7 cellular contexts compared by ENCODE assay signal in genomic region chr4:117755438-117755837, GRCh38.
"Had no signal": no experiment of that assay in that cellular context is flagged by ENCODE, and none has a peak within 500 bp of the region (broad histone marks: within the 10 kb centered on the region; RNA-seq: fewer than 3 reads in every experiment).

No MANE protein-coding gene starts in this region.

- DNase-seq: IMR-90, KBM-7 had no signal

- FAIRE-seq: HepG2, HTR-8/SVneo, K562 had no signal

- H3K27ac Mint-ChIP-seq: IgD-negative memory B cell had no signal

- H3K4me3 ChIP-seq: K562 had no signal

- H3K27me3 Mint-ChIP-seq: IgD-negative memory B cell had no signal

- H3K4me1 Mint-ChIP-seq: IgD-negative memory B cell had no signal

- H3K27ac ChIP-seq: HL-60 had no signal

- H3K4me3 Mint-ChIP-seq: IgD-negative memory B cell had no signal

- H3K36me3 Mint-ChIP-seq: IgD-negative memory B cell had no signal

- ATAC-seq: HepG2, K562 had no signal
